ENCODE assay signal across 26 cellular contexts in the genomic region with DNA sequence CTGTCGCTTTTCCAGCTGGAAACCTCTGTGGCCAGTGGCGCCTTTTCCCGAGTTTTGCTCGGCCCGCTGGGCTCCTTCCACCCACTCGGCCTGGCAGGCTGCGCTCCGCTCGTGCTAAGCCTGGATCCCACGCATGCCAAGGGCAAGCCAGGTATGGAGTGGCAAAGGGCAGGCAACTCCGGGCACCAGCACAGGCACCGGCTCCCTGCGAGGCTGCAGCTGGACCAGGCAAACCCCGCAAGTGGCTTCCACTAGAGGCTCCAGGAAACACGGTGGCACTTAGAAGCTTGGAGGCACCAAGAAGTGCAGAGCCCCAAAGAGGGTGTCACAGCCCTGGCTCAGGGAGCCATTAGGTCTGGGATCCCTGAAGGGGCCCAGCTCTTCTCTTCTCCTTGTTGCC.
"Had no signal": no experiment of that assay in that cellular context is flagged by ENCODE, and none has a peak within 500 bp of the region (broad histone marks: within the 10 kb centered on the region; RNA-seq: fewer than 3 reads in every experiment).

No MANE protein-coding gene starts in this region.

- H3K27me3 Mint-ChIP-seq: activated CD4-positive, alpha-beta memory T cell treated with anti-CD3 and anti-CD28 coated beads, Interleukin-2, amount 10 ng/mL, durations not matched to agents 7 days and 5 days; activated CD4-positive, alpha-beta T cell treated with anti-CD3 and anti-CD28 coated beads for 36 hours; activated naive CD4-positive, alpha-beta T cell treated with anti-CD3 and anti-CD28 coated beads, Interleukin-2, amount 50 U/mL, for 24 hours; T-cell had no signal

- FAIRE-seq: RCC 7860 had no signal

- DNase-seq: activated CD4-positive, alpha-beta memory T cell treated with anti-CD3 and anti-CD28 coated beads, Interleukin-2, amount 10 ng/mL, durations not matched to agents 7 days and 5 days; activated CD4-positive, alpha-beta T cell treated with anti-CD3 and anti-CD28 coated beads for 36 hours; activated CD4-positive, alpha-beta T cell treated with anti-CD3 and anti-CD28 coated beads, Interleukin-2, amount 50 U/mL, for 1 hour; activated CD8-positive, alpha-beta memory T cell treated with anti-CD3 and anti-CD28 coated beads, Interleukin-2, amount 50 U/mL, for 4 hours; activated naive CD4-positive, alpha-beta T cell; activated T-cell treated with anti-CD3 and anti-CD28 coated beads, Interleukin-2, amount 50 U/mL, for 72 hours; aorta; caudate nucleus; Karpas-422; MM.1S; NCI-H1105; NCI-H1436; NCI-H1694 treated with DMSO at 0.1 percent for 48 hours; NCI-H2029 treated with DMSO at 0.1 percent for 48 hours; NCI-H446; NCI-H524; PC-3; SIG-M5; T-cell; T-helper 2 cell had no signal

- H3K4me3 ChIP-seq: breast epithelium, SK-N-MC had no signal

- H3K4me3 Mint-ChIP-seq: activated CD4-positive, alpha-beta memory T cell treated with anti-CD3 and anti-CD28 coated beads, Interleukin-2, amount 10 ng/mL, durations not matched to agents 7 days and 5 days; activated CD4-positive, alpha-beta T cell treated with anti-CD3 and anti-CD28 coated beads for 36 hours; activated naive CD4-positive, alpha-beta T cell treated with anti-CD3 and anti-CD28 coated beads, Interleukin-2, amount 50 U/mL, for 24 hours; activated T-cell treated with anti-CD3 and anti-CD28 coated beads, Interleukin-2, amount 50 U/mL, for 72 hours; T-cell had no signal

- H3K4me1 Mint-ChIP-seq: activated CD4-positive, alpha-beta memory T cell treated with anti-CD3 and anti-CD28 coated beads, Interleukin-2, amount 10 ng/mL, durations not matched to agents 7 days and 5 days; activated CD4-positive, alpha-beta T cell treated with anti-CD3 and anti-CD28 coated beads for 36 hours had no signal

- ATAC-seq: activated CD4-positive, alpha-beta T cell treated with anti-CD3 and anti-CD28 coated beads for 36 hours; activated T-cell treated with anti-CD3 and anti-CD28 coated beads, Interleukin-2, amount 50 U/mL, for 72 hours; PC-3; T-cell had no signal

- H3K27ac Mint-ChIP-seq: activated CD4-positive, alpha-beta memory T cell treated with anti-CD3 and anti-CD28 coated beads, Interleukin-2, amount 10 ng/mL, durations not matched to agents 7 days and 5 days; activated CD4-positive, alpha-beta T cell treated with anti-CD3 and anti-CD28 coated beads for 36 hours; activated naive CD4-positive, alpha-beta T cell treated with anti-CD3 and anti-CD28 coated beads, Interleukin-2, amount 50 U/mL, for 24 hours; activated T-cell treated with anti-CD3 and anti-CD28 coated beads, Interleukin-2, amount 50 U/mL, for 72 hours; activated T-helper 2 cell treated with anti-CD3 and anti-CD28 coated beads, Interferon-gamma antibody, Interleukin-2, Interleukin-4, amounts not matched to agents 10 μg/mL and 5 μg/mL and 100 μg/mL, durations not matched to agents 14 hours and 24 hours and 36 hours; T-cell had no signal

- H3K27me3 ChIP-seq: breast epithelium had no signal

- H3K4me1 ChIP-seq: breast epithelium had no signal

- H3K36me3 ChIP-seq: breast epithelium had no signal

- H3K9me3 Mint-ChIP-seq: activated naive CD4-positive, alpha-beta T cell treated with anti-CD3 and anti-CD28 coated beads, Interleukin-2, amount 50 U/mL, for 24 hours had no signal

- H3K27ac ChIP-seq: breast epithelium, SK-N-MC, VCaP had no signal
